Comparison of ENCODE assay signal across 15 cellular contexts in the genomic region with DNA sequence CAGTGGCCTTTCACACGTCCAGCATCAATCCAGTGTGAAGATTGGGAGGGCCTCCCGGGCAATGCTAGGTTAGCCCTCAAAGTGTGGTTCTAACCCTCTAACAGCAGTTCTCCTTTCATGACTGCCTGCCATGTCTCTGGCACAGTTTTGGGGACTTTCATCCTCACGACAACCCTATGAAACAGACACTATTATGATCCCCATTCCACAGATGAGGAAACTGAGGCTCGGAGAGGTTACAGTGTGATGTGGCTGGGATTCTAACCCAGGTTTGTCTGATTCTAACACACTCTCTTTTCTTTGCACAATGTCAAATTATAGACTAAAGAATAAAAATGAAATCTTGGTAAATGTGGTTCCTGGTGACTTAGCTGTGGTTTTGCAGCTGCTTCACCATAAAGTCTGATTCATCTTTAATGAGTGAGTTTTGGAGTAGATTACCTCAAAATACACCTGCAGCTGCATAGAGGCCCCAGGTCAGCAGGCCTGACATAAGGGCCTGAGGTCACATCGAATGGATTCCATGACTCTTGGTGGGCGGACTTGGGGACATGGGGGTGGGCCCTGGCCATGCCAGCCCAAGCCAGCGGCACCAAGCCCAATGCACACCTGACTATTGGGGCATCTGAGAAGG.
"Had no signal": no experiment of that assay in that cellular context is flagged by ENCODE, and none has a peak within 500 bp of the region (broad histone marks: within the 10 kb centered on the region; RNA-seq: fewer than 3 reads in every experiment).

No MANE protein-coding gene starts in this region.

- H3K4me1 Mint-ChIP-seq: stimulated activated memory B cell treated with anti-CD40 and anti-IgM and Interleukin-4, amounts not matched to agents 10 μg/mL and 1 μg/mL and 100 μg/mL, for 72 hours had no signal

- H3K9me3 Mint-ChIP-seq: activated naive CD4-positive, alpha-beta T cell treated with anti-CD3 and anti-CD28 coated beads for 36 hours; activated T-helper 1 cell treated with anti-CD3 and anti-CD28 coated beads, Interleukin-12 subunit alpha, Interleukin-12 subunit beta, Interleukin-2, Interleukin-4 antibody, amounts not matched to agents 30 ng/mL and 10 ng/mL and 1 ng/mL, durations not matched to agents 14 hours and 24 hours and 36 hours; naive thymus-derived CD8-positive, alpha-beta T cell; stimulated activated memory B cell treated with anti-CD40 and anti-IgM and Interleukin-4, amounts not matched to agents 10 μg/mL and 1 μg/mL and 100 μg/mL, for 72 hours had no signal

- H3K36me3 Mint-ChIP-seq: naive thymus-derived CD8-positive, alpha-beta T cell; stimulated activated memory B cell treated with anti-CD40 and anti-IgM and Interleukin-4, amounts not matched to agents 10 μg/mL and 1 μg/mL and 100 μg/mL, for 72 hours had no signal

- H3K4me3 Mint-ChIP-seq: activated naive CD4-positive, alpha-beta T cell treated with anti-CD3 and anti-CD28 coated beads for 36 hours; activated T-helper 1 cell treated with anti-CD3 and anti-CD28 coated beads, Interleukin-12 subunit alpha, Interleukin-12 subunit beta, Interleukin-2, Interleukin-4 antibody, amounts not matched to agents 30 ng/mL and 10 ng/mL and 1 ng/mL, durations not matched to agents 14 hours and 24 hours and 36 hours; naive thymus-derived CD8-positive, alpha-beta T cell; stimulated activated memory B cell treated with anti-CD40 and anti-IgM and Interleukin-4, amounts not matched to agents 10 μg/mL and 1 μg/mL and 100 μg/mL, for 72 hours had no signal

- H3K27ac Mint-ChIP-seq: activated naive CD4-positive, alpha-beta T cell treated with anti-CD3 and anti-CD28 coated beads for 36 hours; activated T-helper 1 cell treated with anti-CD3 and anti-CD28 coated beads, Interleukin-12 subunit alpha, Interleukin-12 subunit beta, Interleukin-2, Interleukin-4 antibody, amounts not matched to agents 30 ng/mL and 10 ng/mL and 1 ng/mL, durations not matched to agents 14 hours and 24 hours and 36 hours; naive thymus-derived CD8-positive, alpha-beta T cell; stimulated activated memory B cell treated with anti-CD40 and anti-IgM and Interleukin-4, amounts not matched to agents 10 μg/mL and 1 μg/mL and 100 μg/mL, for 72 hours had no signal

- H3K9me3 ChIP-seq: adrenal gland, body of pancreas, mucosa of descending colon, psoas muscle, right lobe of liver, spleen, transverse colon had no signal

- H3K4me1 ChIP-seq: adrenal gland, right lobe of liver, spleen, transverse colon had no signal

- H3K27ac ChIP-seq: adrenal gland, body of pancreas, psoas muscle, right lobe of liver, spleen, transverse colon had no signal

- H3K36me3 ChIP-seq: adrenal gland, right lobe of liver, spleen, transverse colon had no signal

- DNase-seq: activated CD8-positive, alpha-beta memory T cell treated with anti-CD3 and anti-CD28 coated beads, Interleukin-2, amount 50 U/mL, for 4 hours; activated naive CD4-positive, alpha-beta T cell treated with anti-CD3 and anti-CD28 coated beads for 36 hours; adrenal gland; glutamatergic neuron; naive thymus-derived CD8-positive, alpha-beta T cell; nucleus accumbens; psoas muscle; right lobe of liver; spleen; stimulated activated CD4-positive, alpha-beta T cell treated with anti-CD3 and anti-CD28 coated beads, Interleukin-1b, Interleukin-23, amount 100 ng/mL, for 48 hours; transverse colon had no signal

- H3K4me3 ChIP-seq: adrenal gland, body of pancreas, mucosa of descending colon, psoas muscle, right lobe of liver, spleen, transverse colon had no signal

- ATAC-seq: naive thymus-derived CD8-positive, alpha-beta T cell had no signal

- H3K27me3 Mint-ChIP-seq: stimulated activated memory B cell treated with anti-CD40 and anti-IgM and Interleukin-4, amounts not matched to agents 10 μg/mL and 1 μg/mL and 100 μg/mL, for 72 hours had no signal

- H3K27me3 ChIP-seq: adrenal gland, body of pancreas, right lobe of liver, transverse colon had no signal
